Comparison of ENCODE assay signal across 2 cellular contexts in genomic region chr11:61609000-61609969, GRCh38.
TF ChIP-seq lines count a peak whose summit lies in the region.

No MANE protein-coding gene starts in this region.

TF ChIP-seq in HEK293, 187 proteins besides CTCF, POLR2A, EP300 and RAD21 (continues in another document):
- TF ChIP-seq ZNF596 (tag by site-specific recombination; IDR thresholded peaks at IDR 0.05) (peak; percentile 87), PRDM1 (tag by site-specific recombination; IDR thresholded peaks at IDR 0.05) (peak; percentile 70), ZBTB20 (tag by site-specific recombination; IDR thresholded peaks at IDR 0.05) (no peak), ZNF645 (tag by site-specific recombination; IDR thresholded peaks at IDR 0.05) (no peak), ZBTB26 (tag by site-specific recombination; optimal IDR thresholded peaks at IDR 0.05) (no peak), ZFHX2 (tag by site-specific recombination; conservative IDR thresholded peaks at IDR 0.05) (peak; percentile 26; the same call in 1 of the 2 replicates), ZNF132 (tag by site-specific recombination; IDR thresholded peaks at IDR 0.05; ENCODE audit: borderline replicate concordance) (no peak), ZNF521 (tag by site-specific recombination; IDR thresholded peaks at IDR 0.05) (no peak), ZNF701 (tag by site-specific recombination; IDR thresholded peaks at IDR 0.05) (no peak), OVOL3 (tag by site-specific recombination; IDR thresholded peaks at IDR 0.05) (no peak), ZBTB48 (tag by site-specific recombination; IDR thresholded peaks at IDR 0.05) (no peak), ZNF16 (tag by site-specific recombination; IDR thresholded peaks at IDR 0.05; ENCODE audit: low read depth) (no peak), ZNF26 (tag by site-specific recombination; IDR thresholded peaks at IDR 0.05) (no peak), ZNF768 (tag by site-specific recombination; IDR thresholded peaks at IDR 0.05) (no peak), KLF8 (tag by site-specific recombination; IDR thresholded peaks at IDR 0.05) (no peak), ZNF394 (tag by site-specific recombination; IDR thresholded peaks at IDR 0.05; ENCODE audit: borderline replicate concordance) (no peak), HOXC10 (CRISPR knock-in tag; IDR thresholded peaks at IDR 0.05) (no peak), KLF16 (tag by site-specific recombination; IDR thresholded peaks at IDR 0.05) (no peak), EGR2 (tag by site-specific recombination; IDR thresholded peaks at IDR 0.05; ENCODE audit: low read depth) (peak; percentile 75; the same call in 1 of the 2 replicates), ZSCAN4 (tag by site-specific recombination; IDR thresholded peaks at IDR 0.05) (0 out of 2 replicates have a peak, but pooled peaks have one; percentile 32)
- TF ChIP-seq, protein P1, sequence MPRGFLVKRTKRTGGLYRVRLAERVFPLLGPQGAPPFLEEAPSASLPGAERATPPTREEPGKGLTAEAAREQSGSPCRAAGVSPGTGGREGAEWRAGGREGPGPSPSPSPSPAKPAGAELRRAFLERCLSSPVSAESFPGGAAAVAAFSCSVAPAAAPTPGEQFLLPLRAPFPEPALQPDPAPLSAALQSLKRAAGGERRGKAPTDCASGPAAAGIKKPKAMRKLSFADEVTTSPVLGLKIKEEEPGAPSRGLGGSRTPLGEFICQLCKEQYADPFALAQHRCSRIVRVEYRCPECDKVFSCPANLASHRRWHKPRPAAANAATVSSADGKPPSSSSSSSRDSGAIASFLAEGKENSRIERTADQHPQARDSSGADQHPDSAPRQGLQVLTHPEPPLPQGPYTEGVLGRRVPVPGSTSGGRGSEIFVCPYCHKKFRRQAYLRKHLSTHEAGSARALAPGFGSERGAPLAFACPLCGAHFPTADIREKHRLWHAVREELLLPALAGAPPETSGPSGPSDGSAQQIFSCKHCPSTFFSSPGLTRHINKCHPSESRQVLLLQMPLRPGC (tag by site-specific recombination; IDR thresholded peaks at IDR 0.05): no peak
- TF ChIP-seq, protein P2, sequence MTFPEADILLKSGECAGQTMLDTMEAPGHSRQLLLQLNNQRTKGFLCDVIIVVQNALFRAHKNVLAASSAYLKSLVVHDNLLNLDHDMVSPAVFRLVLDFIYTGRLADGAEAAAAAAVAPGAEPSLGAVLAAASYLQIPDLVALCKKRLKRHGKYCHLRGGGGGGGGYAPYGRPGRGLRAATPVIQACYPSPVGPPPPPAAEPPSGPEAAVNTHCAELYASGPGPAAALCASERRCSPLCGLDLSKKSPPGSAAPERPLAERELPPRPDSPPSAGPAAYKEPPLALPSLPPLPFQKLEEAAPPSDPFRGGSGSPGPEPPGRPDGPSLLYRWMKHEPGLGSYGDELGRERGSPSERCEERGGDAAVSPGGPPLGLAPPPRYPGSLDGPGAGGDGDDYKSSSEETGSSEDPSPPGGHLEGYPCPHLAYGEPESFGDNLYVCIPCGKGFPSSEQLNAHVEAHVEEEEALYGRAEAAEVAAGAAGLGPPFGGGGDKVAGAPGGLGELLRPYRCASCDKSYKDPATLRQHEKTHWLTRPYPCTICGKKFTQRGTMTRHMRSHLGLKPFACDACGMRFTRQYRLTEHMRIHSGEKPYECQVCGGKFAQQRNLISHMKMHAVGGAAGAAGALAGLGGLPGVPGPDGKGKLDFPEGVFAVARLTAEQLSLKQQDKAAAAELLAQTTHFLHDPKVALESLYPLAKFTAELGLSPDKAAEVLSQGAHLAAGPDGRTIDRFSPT (tag by site-specific recombination; IDR thresholded peaks at IDR 0.05): no peak

TF ChIP-seq in HepG2, 621 proteins besides CTCF, POLR2A, EP300 and RAD21 (continues in another document):
- TF ChIP-seq, protein P3, sequence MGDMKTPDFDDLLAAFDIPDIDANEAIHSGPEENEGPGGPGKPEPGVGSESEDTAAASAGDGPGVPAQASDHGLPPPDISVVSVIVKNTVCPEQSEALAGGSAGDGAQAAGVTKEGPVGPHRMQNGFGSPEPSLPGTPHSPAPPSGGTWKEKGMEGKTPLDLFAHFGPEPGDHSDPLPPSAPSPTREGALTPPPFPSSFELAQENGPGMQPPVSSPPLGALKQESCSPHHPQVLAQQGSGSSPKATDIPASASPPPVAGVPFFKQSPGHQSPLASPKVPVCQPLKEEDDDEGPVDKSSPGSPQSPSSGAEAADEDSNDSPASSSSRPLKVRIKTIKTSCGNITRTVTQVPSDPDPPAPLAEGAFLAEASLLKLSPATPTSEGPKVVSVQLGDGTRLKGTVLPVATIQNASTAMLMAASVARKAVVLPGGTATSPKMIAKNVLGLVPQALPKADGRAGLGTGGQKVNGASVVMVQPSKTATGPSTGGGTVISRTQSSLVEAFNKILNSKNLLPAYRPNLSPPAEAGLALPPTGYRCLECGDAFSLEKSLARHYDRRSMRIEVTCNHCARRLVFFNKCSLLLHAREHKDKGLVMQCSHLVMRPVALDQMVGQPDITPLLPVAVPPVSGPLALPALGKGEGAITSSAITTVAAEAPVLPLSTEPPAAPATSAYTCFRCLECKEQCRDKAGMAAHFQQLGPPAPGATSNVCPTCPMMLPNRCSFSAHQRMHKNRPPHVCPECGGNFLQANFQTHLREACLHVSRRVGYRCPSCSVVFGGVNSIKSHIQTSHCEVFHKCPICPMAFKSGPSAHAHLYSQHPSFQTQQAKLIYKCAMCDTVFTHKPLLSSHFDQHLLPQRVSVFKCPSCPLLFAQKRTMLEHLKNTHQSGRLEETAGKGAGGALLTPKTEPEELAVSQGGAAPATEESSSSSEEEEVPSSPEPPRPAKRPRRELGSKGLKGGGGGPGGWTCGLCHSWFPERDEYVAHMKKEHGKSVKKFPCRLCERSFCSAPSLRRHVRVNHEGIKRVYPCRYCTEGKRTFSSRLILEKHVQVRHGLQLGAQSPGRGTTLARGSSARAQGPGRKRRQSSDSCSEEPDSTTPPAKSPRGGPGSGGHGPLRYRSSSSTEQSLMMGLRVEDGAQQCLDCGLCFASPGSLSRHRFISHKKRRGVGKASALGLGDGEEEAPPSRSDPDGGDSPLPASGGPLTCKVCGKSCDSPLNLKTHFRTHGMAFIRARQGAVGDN (CRISPR knock-in tag; IDR thresholded peaks at IDR 0.05): peak; percentile 94
- TF ChIP-seq ZNF501 (CRISPR knock-in tag; IDR thresholded peaks at IDR 0.05) (peak; percentile 96), ZNF264 (CRISPR knock-in tag; IDR thresholded peaks at IDR 0.05) (peak; percentile 66; the same call in 1 of the 2 replicates), ZMYM4 (CRISPR knock-in tag; IDR thresholded peaks at IDR 0.05) (peak; percentile 62; the same call in 1 of the 2 replicates), CAMTA2 (CRISPR knock-in tag; IDR thresholded peaks at IDR 0.05; ENCODE audit: borderline replicate concordance) (no peak), ZNF362 (CRISPR knock-in tag; IDR thresholded peaks at IDR 0.05; ENCODE audit: borderline replicate concordance) (no peak), ZNF512 (CRISPR knock-in tag; IDR thresholded peaks at IDR 0.05) (peak; percentile 91; the same call in 1 of the 2 replicates), ZNF383 (CRISPR knock-in tag; IDR thresholded peaks at IDR 0.05; ENCODE audit: borderline replicate concordance) (no peak), SALL2 (CRISPR knock-in tag; IDR thresholded peaks at IDR 0.05) (no peak), EZH2 (conservative IDR thresholded peaks at IDR 0.05; ENCODE audit: low read depth, low read length) (no peak), ISL2 (CRISPR knock-in tag; IDR thresholded peaks at IDR 0.05) (peak; percentile 68; the same call in 1 of the 2 replicates), RFX3 (CRISPR knock-in tag; IDR thresholded peaks at IDR 0.05) (no peak), MNT (IDR thresholded peaks at IDR 0.05) (peak; percentile 28; the same call in 1 of the 2 replicates), ADNP (CRISPR knock-in tag; IDR thresholded peaks at IDR 0.05) (no peak), FOXA3 (CRISPR knock-in tag; IDR thresholded peaks at IDR 0.05) (peak; percentile 98), TARDBP (CRISPR knock-in tag; IDR thresholded peaks at IDR 0.05) (peak; percentile 97; the same call in 1 of the 2 replicates), SATB2 (CRISPR knock-in tag; IDR thresholded peaks at IDR 0.05) (no peak), FOXK1 (CRISPR knock-in tag; IDR thresholded peaks at IDR 0.05; ENCODE audit: borderline replicate concordance, low read depth) (peak; percentile 63; the same call in 1 of the 2 replicates)
- TF ChIP-seq, protein P4, sequence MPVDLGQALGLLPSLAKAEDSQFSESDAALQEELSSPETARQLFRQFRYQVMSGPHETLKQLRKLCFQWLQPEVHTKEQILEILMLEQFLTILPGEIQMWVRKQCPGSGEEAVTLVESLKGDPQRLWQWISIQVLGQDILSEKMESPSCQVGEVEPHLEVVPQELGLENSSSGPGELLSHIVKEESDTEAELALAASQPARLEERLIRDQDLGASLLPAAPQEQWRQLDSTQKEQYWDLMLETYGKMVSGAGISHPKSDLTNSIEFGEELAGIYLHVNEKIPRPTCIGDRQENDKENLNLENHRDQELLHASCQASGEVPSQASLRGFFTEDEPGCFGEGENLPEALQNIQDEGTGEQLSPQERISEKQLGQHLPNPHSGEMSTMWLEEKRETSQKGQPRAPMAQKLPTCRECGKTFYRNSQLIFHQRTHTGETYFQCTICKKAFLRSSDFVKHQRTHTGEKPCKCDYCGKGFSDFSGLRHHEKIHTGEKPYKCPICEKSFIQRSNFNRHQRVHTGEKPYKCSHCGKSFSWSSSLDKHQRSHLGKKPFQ (CRISPR knock-in tag; IDR thresholded peaks at IDR 0.05; ENCODE audit: insufficient replicate concordance): no peak
- TF ChIP-seq, protein P5, sequence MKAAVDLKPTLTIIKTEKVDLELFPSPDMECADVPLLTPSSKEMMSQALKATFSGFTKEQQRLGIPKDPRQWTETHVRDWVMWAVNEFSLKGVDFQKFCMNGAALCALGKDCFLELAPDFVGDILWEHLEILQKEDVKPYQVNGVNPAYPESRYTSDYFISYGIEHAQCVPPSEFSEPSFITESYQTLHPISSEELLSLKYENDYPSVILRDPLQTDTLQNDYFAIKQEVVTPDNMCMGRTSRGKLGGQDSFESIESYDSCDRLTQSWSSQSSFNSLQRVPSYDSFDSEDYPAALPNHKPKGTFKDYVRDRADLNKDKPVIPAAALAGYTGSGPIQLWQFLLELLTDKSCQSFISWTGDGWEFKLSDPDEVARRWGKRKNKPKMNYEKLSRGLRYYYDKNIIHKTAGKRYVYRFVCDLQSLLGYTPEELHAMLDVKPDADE (CRISPR knock-in tag; IDR thresholded peaks at IDR 0.05): no peak
- TF ChIP-seq, protein P6, sequence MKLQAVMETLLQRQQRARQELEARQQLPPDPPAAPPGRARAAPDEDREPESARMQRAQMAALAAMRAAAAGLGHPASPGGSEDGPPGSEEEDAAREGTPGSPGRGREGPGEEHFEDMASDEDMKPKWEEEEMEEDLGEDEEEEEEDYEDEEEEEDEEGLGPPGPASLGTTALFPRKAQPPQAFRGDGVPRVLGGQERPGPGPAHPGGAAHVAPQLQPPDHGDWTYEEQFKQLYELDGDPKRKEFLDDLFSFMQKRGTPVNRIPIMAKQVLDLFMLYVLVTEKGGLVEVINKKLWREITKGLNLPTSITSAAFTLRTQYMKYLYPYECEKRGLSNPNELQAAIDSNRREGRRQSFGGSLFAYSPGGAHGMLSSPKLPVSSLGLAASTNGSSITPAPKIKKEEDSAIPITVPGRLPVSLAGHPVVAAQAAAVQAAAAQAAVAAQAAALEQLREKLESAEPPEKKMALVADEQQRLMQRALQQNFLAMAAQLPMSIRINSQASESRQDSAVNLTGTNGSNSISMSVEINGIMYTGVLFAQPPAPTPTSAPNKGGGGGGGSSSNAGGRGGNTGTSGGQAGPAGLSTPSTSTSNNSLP (IDR thresholded peaks at IDR 0.05; ENCODE audit: low read depth, low read length): peak; percentile 30; the same call in 1 of the 2 replicates
- TF ChIP-seq, protein P7, sequence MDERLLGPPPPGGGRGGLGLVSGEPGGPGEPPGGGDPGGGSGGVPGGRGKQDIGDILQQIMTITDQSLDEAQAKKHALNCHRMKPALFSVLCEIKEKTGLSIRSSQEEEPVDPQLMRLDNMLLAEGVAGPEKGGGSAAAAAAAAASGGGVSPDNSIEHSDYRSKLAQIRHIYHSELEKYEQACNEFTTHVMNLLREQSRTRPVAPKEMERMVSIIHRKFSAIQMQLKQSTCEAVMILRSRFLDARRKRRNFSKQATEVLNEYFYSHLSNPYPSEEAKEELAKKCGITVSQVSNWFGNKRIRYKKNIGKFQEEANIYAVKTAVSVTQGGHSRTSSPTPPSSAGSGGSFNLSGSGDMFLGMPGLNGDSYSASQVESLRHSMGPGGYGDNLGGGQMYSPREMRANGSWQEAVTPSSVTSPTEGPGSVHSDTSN (CRISPR knock-in tag; IDR thresholded peaks at IDR 0.05): peak; percentile 61
- TF ChIP-seq, protein P8, sequence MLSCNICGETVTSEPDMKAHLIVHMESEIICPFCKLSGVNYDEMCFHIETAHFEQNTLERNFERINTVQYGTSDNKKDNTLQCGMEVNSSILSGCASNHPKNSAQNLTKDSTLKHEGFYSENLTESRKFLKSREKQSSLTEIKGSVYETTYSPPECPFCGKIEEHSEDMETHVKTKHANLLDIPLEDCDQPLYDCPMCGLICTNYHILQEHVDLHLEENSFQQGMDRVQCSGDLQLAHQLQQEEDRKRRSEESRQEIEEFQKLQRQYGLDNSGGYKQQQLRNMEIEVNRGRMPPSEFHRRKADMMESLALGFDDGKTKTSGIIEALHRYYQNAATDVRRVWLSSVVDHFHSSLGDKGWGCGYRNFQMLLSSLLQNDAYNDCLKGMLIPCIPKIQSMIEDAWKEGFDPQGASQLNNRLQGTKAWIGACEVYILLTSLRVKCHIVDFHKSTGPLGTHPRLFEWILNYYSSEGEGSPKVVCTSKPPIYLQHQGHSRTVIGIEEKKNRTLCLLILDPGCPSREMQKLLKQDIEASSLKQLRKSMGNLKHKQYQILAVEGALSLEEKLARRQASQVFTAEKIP (CRISPR knock-in tag; IDR thresholded peaks at IDR 0.05; ENCODE audit: borderline replicate concordance): no peak
